ENCODE assay signal across 8 cellular contexts in genomic region chr4:173252024-173252935, GRCh38.
DNase-seq lines count a peak whose midpoint lies in the region; ATAC-seq, FAIRE-seq and TF ChIP-seq lines count a peak whose summit lies in the region.

No MANE protein-coding gene starts in this region.

- no peak overlapping the region for H3K9ac ChIP-seq in keratinocyte (ENCODE audit: control insufficient read depth, extremely low read depth, insufficient read depth, low read length)

- intact Hi-C loops in adrenal gland (cut with DNase I), result no loop called here

- H3K27ac ChIP-seq in adrenal gland (no peak overlapping the region), keratinocyte (ENCODE audit: control insufficient read depth, insufficient read depth, low read length) (peak overlapping the region; percentile 39)

- ATAC-seq in GM18519 (IDR thresholded peaks at IDR 0.05; ENCODE audit: low FRiP score, unreplicated experiment) (peak; percentile 78), HG02970 (IDR thresholded peaks at IDR 0.05; ENCODE audit: low FRiP score, unreplicated experiment) (peak; percentile 79), GM18520 (IDR thresholded peaks at IDR 0.05; ENCODE audit: unreplicated experiment) (no peak)

- H3K9me3 ChIP-seq in adrenal gland (replicated peaks in 1 of 3), result no peaks in the 10 kb centered on the region
- no peaks in the 10 kb centered on the region for H3K9me3 ChIP-seq in keratinocyte (ENCODE audit: control insufficient read depth, low read depth, low read length)

- dilution Hi-C loops in keratinocyte (cut with MboI; ENCODE audit: extremely low pct_ligation_motif_present, low sequenced_read_pairs), result no loop called here

- peaks cover 3% of the 10 kb centered on the region for H4K20me1 ChIP-seq in keratinocyte (ENCODE audit: control insufficient read depth, extremely low read depth, insufficient read depth, low read length)

- no peak for TF ChIP-seq POLR2A in adrenal gland (IDR thresholded peaks at IDR 0.05)

- no peak for TF ChIP-seq CTCF in adrenal gland (IDR thresholded peaks at IDR 0.05)
- TF ChIP-seq CTCF in keratinocyte (optimal IDR thresholded peaks at IDR 0.05 in 1 of 3, IDR thresholded peaks at IDR 0.05 in 1 of 3, conservative IDR thresholded peaks at IDR 0.05 in 1 of 3; ENCODE audit: extremely low read depth in 1 of 3, insufficient read depth in 2 of 3, low read length in 3 of 3), result no peak

- FAIRE-seq in keratinocyte (lab: Jason Lieb, UNC) (peak; percentile 95), urothelium cell line (lab: Jason Lieb, UNC) (no peak)

- H2AFZ ChIP-seq in keratinocyte (ENCODE audit: control insufficient read depth, low read length), result no peak overlapping the region

- no peaks in the 10 kb centered on the region for H3K9me1 ChIP-seq in keratinocyte (ENCODE audit: control insufficient read depth, extremely low read depth, insufficient read depth, low read length)

- H3K79me2 ChIP-seq in keratinocyte (ENCODE audit: control insufficient read depth, insufficient read depth, low read length), result no peaks in the 10 kb centered on the region

- H3K4me2 ChIP-seq in keratinocyte (ENCODE audit: control insufficient read depth, extremely low read depth, insufficient read depth, low read depth, low read length), result peak overlapping the region; percentile 66

- 66 to 82% (median 75%) methylated on average over 6 of the region's 6 CpGs for WGBS in adrenal gland, 4 donors

- H3K27me3 ChIP-seq in adrenal gland (no peaks in the 10 kb centered on the region), keratinocyte (ENCODE audit: control insufficient read depth, extremely low read depth, insufficient read depth, low read length) (no peaks in the 10 kb centered on the region)

- DNase-seq in AG20443 (ENCODE audit: low spot score) (peak; percentile 81), NCI-H187 treated with DMSO at 0.1 percent for 48 hours (lab: John Stamatoyannopoulos, UW) (peak; percentile 70), adrenal gland (peak in 6 of 7 donors; percentile 29 to 60 (median 36)), keratinocyte (ENCODE audit: low read depth, low spot score) (peak; percentile 90), urothelium cell line (ENCODE audit: low spot score) (peak; percentile 87)

- H3K36me3 ChIP-seq in adrenal gland (replicated peaks in 1 of 2) (no peaks in the 10 kb centered on the region), keratinocyte (ENCODE audit: control insufficient read depth in 2 of 2, extremely low read depth in 1 of 2, insufficient read depth in 2 of 2, low read length in 2 of 2) (no peaks in the 10 kb centered on the region)

- H3K4me1 ChIP-seq in adrenal gland (replicated peaks in 1 of 2) (no peaks in the 10 kb centered on the region), keratinocyte (ENCODE audit: control insufficient read depth, extremely low read depth, insufficient read depth, low read length) (peaks cover 15% of the 10 kb centered on the region)

- H3K4me3 ChIP-seq in adrenal gland (no peak overlapping the region), keratinocyte (ENCODE audit: control insufficient read depth in 2 of 3, extremely low read depth in 1 of 3, insufficient read depth in 2 of 3, low read depth in 1 of 3, low read length in 3 of 3) (no peak overlapping the region)

Comparison
In these comparisons a context has a peak if more than half of its experiments do, and no peak if none do; other contexts are left out.
1. DNase-seq: peak in every context shown above with its lines; median percentile 90 in keratinocyte; 87 in urothelium cell line; 81 in AG20443; 70 in NCI-H187 treated with DMSO at 0.1 percent for 48 hours; 36 in adrenal gland.